In genomic region chr9:92775466-92775865, GRCh38 we compare ENCODE assay signal across 21 cellular contexts.
"Had no signal": no experiment of that assay in that cellular context is flagged by ENCODE, and none has a peak within 500 bp of the region (broad histone marks: within the 10 kb centered on the region; RNA-seq: fewer than 3 reads in every experiment).

No MANE protein-coding gene starts in this region.

- H3K4me3 ChIP-seq: esophagus squamous epithelium, heart right ventricle, lung, mucosa of descending colon, thoracic aorta, uterus had no signal

- H3K4me1 ChIP-seq: uterus had no signal

- ATAC-seq: activated CD4-positive, alpha-beta T cell treated with anti-CD3 and anti-CD28 coated beads for 36 hours; activated CD8-positive, alpha-beta memory T cell treated with anti-CD3 and anti-CD28 coated beads, Interleukin-2, amount 10 ng/mL, durations not matched to agents 7 days and 5 days; activated CD8-positive, alpha-beta T cell treated with anti-CD3 and anti-CD28 coated beads, Interleukin-2, amount 10 ng/mL, durations not matched to agents 7 days and 5 days; activated naive CD8-positive, alpha-beta T cell treated with anti-CD3 and anti-CD28 coated beads, Interleukin-2, amount 50 U/mL, for 24 hours; heart right ventricle; left lobe of liver; mucosa of descending colon; natural killer cell treated with Interleukin-12 subunit alpha and Interleukin-12 subunit beta and Interleukin-15 and Interleukin-18, amount 100 ng/mL, for 72 hours; right cardiac atrium; stimulated activated effector memory CD8-positive, alpha-beta T cell treated with anti-CD3 and anti-CD28 coated beads, Interleukin-12 subunit alpha, Interleukin-12 subunit beta, amount 100 ng/mL, for 72 hours had no signal

- H3K27ac ChIP-seq: thoracic aorta, uterus had no signal

- H3K36me3 ChIP-seq: esophagus squamous epithelium, heart right ventricle, thoracic aorta, uterus had no signal

- H3K9me3 ChIP-seq: esophagus squamous epithelium, mucosa of descending colon, thoracic aorta, uterus had no signal

- DNase-seq: activated CD4-positive, alpha-beta T cell treated with anti-CD3 and anti-CD28 coated beads for 36 hours; activated CD4-positive, CD25-positive, alpha-beta regulatory T cell; activated CD8-positive, alpha-beta memory T cell treated with anti-CD3 and anti-CD28 coated beads, Interleukin-2, amount 10 ng/mL, durations not matched to agents 7 days and 5 days; activated CD8-positive, alpha-beta T cell treated with anti-CD3 and anti-CD28 coated beads, Interleukin-2, amount 10 ng/mL, durations not matched to agents 7 days and 5 days; activated naive CD8-positive, alpha-beta T cell treated with anti-CD3 and anti-CD28 coated beads, Interleukin-2, amount 50 U/mL, for 24 hours; activated T-cell treated with anti-CD3 and anti-CD28 coated beads, Interleukin-2, amount 50 U/mL, for 48 hours; amygdala; central memory CD4-positive, alpha-beta T cell; esophagus squamous epithelium; foreskin melanocyte; heart right ventricle; mucosa of descending colon; posterior cingulate gyrus; right cardiac atrium; stimulated activated CD4-positive, alpha-beta T cell treated with anti-CD3 and anti-CD28 coated beads, Interleukin-4, amount 100 ng/mL, for 24 hours; uterus had no signal

- H3K27me3 ChIP-seq: esophagus squamous epithelium, heart right ventricle, uterus had no signal
